Comparison of ENCODE assay signal across 20 cellular contexts in the genomic region with DNA sequence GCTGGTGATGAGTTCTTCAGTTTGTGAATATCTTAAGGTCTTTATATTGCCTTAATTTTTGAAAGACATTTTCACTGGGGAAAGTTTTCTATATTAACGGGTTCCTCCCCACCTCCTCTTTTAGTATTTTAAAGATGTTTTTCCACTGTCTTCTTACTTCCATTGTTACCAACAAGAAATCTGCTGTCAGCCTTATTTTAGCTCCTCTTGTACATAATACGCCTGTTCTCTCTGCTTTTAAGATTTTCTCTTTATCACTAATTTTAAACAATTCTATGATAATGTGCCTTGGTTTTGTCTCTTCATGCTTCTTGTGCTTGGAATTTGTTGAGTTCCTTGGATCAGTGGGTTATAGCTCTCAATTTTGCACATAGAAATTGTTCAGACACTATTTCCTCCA.
DNase-seq lines count a peak whose midpoint lies in the region; ATAC-seq, FAIRE-seq and TF ChIP-seq lines count a peak whose summit lies in the region.
"Had no signal": no experiment of that assay in that cellular context is flagged by ENCODE, and none has a peak within 500 bp of the region (broad histone marks: within the 10 kb centered on the region; RNA-seq: fewer than 3 reads in every experiment).

No MANE protein-coding gene starts in this region.

- POLR2A ChIA-PET in GM12878 (lab: Charles Lee) (no interaction called here), Caco-2 (lab: Charles Lee) (no interaction called here)

- H3K4me1 ChIP-seq in GM23248 (ENCODE audit: insufficient read depth) (no peaks in the 10 kb centered on the region), GM12878 (ENCODE audit: control insufficient read depth, insufficient read depth, low read length) (no peaks in the 10 kb centered on the region), Caco-2 (no peaks in the 10 kb centered on the region)

- no peak for TF ChIP-seq EP300 in GM12878 (IDR thresholded peaks at IDR 0.05; ENCODE audit: borderline replicate concordance in 1 of 2, control insufficient read depth in 1 of 2, low read depth in 2 of 2, low read length in 2 of 2)

- no peaks in the 10 kb centered on the region for H4K20me1 ChIP-seq in GM23248 (ENCODE audit: insufficient read depth)
- H4K20me1 ChIP-seq in GM12878 (ENCODE audit: control insufficient read depth, insufficient read depth): no peaks in the 10 kb centered on the region

- H2AFZ ChIP-seq in GM23248: no peak overlapping the region
- no peak overlapping the region for H2AFZ ChIP-seq in GM12878 (ENCODE audit: control insufficient read depth, low read depth, low read length)

- no peak overlapping the region for H3K9ac ChIP-seq in GM23248
- H3K9ac ChIP-seq in GM12878 (ENCODE audit: control insufficient read depth, insufficient read depth, low read length): no peak overlapping the region

- no peak for TF ChIP-seq CTCF in GM12878 (IDR thresholded peaks at IDR 0.05 in 2 of 3, conservative IDR thresholded peaks at IDR 0.05 in 1 of 3; ENCODE audit: control insufficient read depth in 2 of 3, extremely low read depth in 1 of 3, insufficient read depth in 1 of 3, low read depth in 3 of 3, low read length in 3 of 3)
- no peak for TF ChIP-seq CTCF in Caco-2 (IDR thresholded peaks at IDR 0.05; ENCODE audit: insufficient read depth in 1 of 2, low read depth in 1 of 2, low read length in 1 of 2, severe bottlenecking in 1 of 2, unreplicated experiment in 1 of 2)

- no peak overlapping the region for H3K27ac Mint-ChIP-seq in Caco-2 (ENCODE audit: unreplicated experiment)
- H3K27ac Mint-ChIP-seq: CD4-positive, alpha-beta memory T cell; H9; HFFc6 had no signal

- in situ Hi-C loops in GM23248 (cut with MboI) (no loop called here), GM12878 (cut with MboI) (no loop called here)

- H3K27me3 ChIP-seq in GM23248 (replicated peaks; ENCODE audit: insufficient read depth): no peaks in the 10 kb centered on the region
- H3K27me3 ChIP-seq in GM12878 (replicated peaks in 1 of 2; ENCODE audit: control insufficient read depth in 2 of 2, insufficient read depth in 2 of 2, low read length in 1 of 2): no peaks in the 10 kb centered on the region
- H3K27me3 ChIP-seq in Caco-2 (replicated peaks; ENCODE audit: control insufficient read depth, insufficient read depth, low read length): no peaks in the 10 kb centered on the region

- no TSS peak for BruUV-seq in GM12878 (replicated peaks; lab: Mats Ljungman, UMichigan)
- BruUV-seq in Caco-2 (replicated peaks; lab: Mats Ljungman, UMichigan): no TSS peak

- no peak for TF ChIP-seq POLR2A in GM12878 (IDR thresholded peaks at IDR 0.05; ENCODE audit: low read depth, low read length)

- ATAC-seq in GM12878: no peak
- ATAC-seq: HCT116 had no signal

- H3K4me1 Mint-ChIP-seq in Caco-2 (ENCODE audit: low read depth, unreplicated experiment): no peaks in the 10 kb centered on the region
- H3K4me1 Mint-ChIP-seq: CD4-positive, alpha-beta memory T cell; H9 had no signal

- SMC1A ChIA-PET in GM12878 (lab: Charles Lee; ENCODE audit: uncharacterized antibody, unreplicated experiment): no interaction called here

- CTCF ChIA-PET in GM12878 (lab: Yijun Ruan, JAX) (no interaction called here), Caco-2 (lab: Charles Lee) (no interaction called here)

- H3K36me3 ChIP-seq in GM23248 (ENCODE audit: low read depth): no peaks in the 10 kb centered on the region
- H3K36me3 ChIP-seq in GM12878 (ENCODE audit: control insufficient read depth in 2 of 2, insufficient read depth in 2 of 2, low read length in 1 of 2): no peaks in the 10 kb centered on the region
- H3K36me3 ChIP-seq in Caco-2 (ENCODE audit: control insufficient read depth, insufficient read depth, low read length): no peaks in the 10 kb centered on the region

- H3K4me3 Mint-ChIP-seq in Caco-2 (ENCODE audit: unreplicated experiment): no peak overlapping the region
- H3K4me3 Mint-ChIP-seq: CD4-positive, alpha-beta memory T cell; H9; HFFc6 had no signal

- H3F3A ChIP-seq in GM23248 (ENCODE audit: insufficient read depth): no peaks in the 10 kb centered on the region

- DNase-seq in NCI-H1105 treated with DMSO at 0.1 percent for 48 hours (lab: John Stamatoyannopoulos, UW): peak; percentile 17
- DNase-seq in NCI-H1105 (lab: John Stamatoyannopoulos, UW): no peak
- DNase-seq in GM23248: peak; percentile 10
- DNase-seq in NCI-H69 (lab: John Stamatoyannopoulos, UW): peak; percentile 26
- DNase-seq in GM12878 (ENCODE audit: low read depth, low spot score): no peak
- no peak for DNase-seq in Caco-2
- no peak for DNase-seq in COR-L47 (lab: John Stamatoyannopoulos, UW)
- no peak for DNase-seq in stimulated activated naive CD4-positive, alpha-beta T cell treated with Interleukin-2 at 50 U/mL for 16 hours (lab: John Stamatoyannopoulos, UW)
- DNase-seq: C1 segment of cervical spinal cord; CD4-positive, alpha-beta memory T cell; DMS 273 treated with DMSO at 0.1 percent for 48 hours; DMS79; EL; GDM1; H9; HFFc6 had no signal

- H3K4me3 ChIP-seq in GM23248 (no peak overlapping the region), GM12878 (no peak overlapping the region), Caco-2 (ENCODE audit: low read depth, low read length) (no peak overlapping the region)

- FAIRE-seq in GM12878 (lab: Jason Lieb, UNC): no peak
- FAIRE-seq: D721Med, GM12891, GM18507 had no signal

- no peak for TF ChIP-seq RAD21 in GM12878 (IDR thresholded peaks at IDR 0.05; ENCODE audit: insufficient read depth, low read depth, low read length)

- H3K4me2 ChIP-seq in GM23248 (ENCODE audit: unreplicated experiment) (no peak overlapping the region), GM12878 (ENCODE audit: control insufficient read depth, insufficient read depth) (no peak overlapping the region)

- RAD21 ChIA-PET in GM12878 (lab: Charles Lee; ENCODE audit: unreplicated experiment): no interaction called here

- peaks cover 17% of the 10 kb centered on the region for H3K9me3 Mint-ChIP-seq in Caco-2 (ENCODE audit: unreplicated experiment)

- WGBS in GM23248 (ENCODE audit: low coverage in 1 of 2, low lambda C conversion rate in 2 of 2, missing lambda C conversion rate in 2 of 2), 2 experiments: 23 to 29% methylated on average over 2 of the region's 2 CpGs
- WGBS in GM12878 (ENCODE audit: insufficient coverage, insufficient replicate concordance, low lambda C conversion rate, missing lambda C conversion rate): 60% methylated on average over 2 of the region's 2 CpGs

- no peaks in the 10 kb centered on the region for H3K36me3 Mint-ChIP-seq in Caco-2 (ENCODE audit: insufficient read depth, unreplicated experiment)

- H3K9me2 ChIP-seq in GM23248 (ENCODE audit: insufficient read depth): no peaks in the 10 kb centered on the region

- intact Hi-C loops in GM12878 (cut with micrococcal nuclease; ENCODE audit: unreplicated experiment) (no loop called here), Caco-2 (cut with micrococcal nuclease; ENCODE audit: unreplicated experiment) (no loop called here)

- H3K9me3 ChIP-seq in GM23248 (ENCODE audit: low read depth) (no peaks in the 10 kb centered on the region), GM12878 (replicated peaks; ENCODE audit: control insufficient read depth, insufficient read depth, low read length) (no peaks in the 10 kb centered on the region; the same call in 2 of the 3 replicates), Caco-2 (peaks cover 9% of the 10 kb centered on the region)

- H3K79me2 ChIP-seq in GM23248 (ENCODE audit: insufficient read depth) (no peaks in the 10 kb centered on the region), GM12878 (ENCODE audit: control insufficient read depth, insufficient read depth, low read length) (no peaks in the 10 kb centered on the region)

- H3K27ac ChIP-seq in GM23248 (no peak overlapping the region), GM12878 (ENCODE audit: control insufficient read depth, insufficient read depth) (no peak overlapping the region)

- H3K27me3 Mint-ChIP-seq in Caco-2 (ENCODE audit: insufficient read depth, unreplicated experiment): no peaks in the 10 kb centered on the region
- H3K27me3 Mint-ChIP-seq: CD4-positive, alpha-beta memory T cell had no signal

TF ChIP-seq in GM12878, 131 proteins besides CTCF, POLR2A, EP300 and RAD21 (continues in another document):
- TF ChIP-seq, protein P1, sequence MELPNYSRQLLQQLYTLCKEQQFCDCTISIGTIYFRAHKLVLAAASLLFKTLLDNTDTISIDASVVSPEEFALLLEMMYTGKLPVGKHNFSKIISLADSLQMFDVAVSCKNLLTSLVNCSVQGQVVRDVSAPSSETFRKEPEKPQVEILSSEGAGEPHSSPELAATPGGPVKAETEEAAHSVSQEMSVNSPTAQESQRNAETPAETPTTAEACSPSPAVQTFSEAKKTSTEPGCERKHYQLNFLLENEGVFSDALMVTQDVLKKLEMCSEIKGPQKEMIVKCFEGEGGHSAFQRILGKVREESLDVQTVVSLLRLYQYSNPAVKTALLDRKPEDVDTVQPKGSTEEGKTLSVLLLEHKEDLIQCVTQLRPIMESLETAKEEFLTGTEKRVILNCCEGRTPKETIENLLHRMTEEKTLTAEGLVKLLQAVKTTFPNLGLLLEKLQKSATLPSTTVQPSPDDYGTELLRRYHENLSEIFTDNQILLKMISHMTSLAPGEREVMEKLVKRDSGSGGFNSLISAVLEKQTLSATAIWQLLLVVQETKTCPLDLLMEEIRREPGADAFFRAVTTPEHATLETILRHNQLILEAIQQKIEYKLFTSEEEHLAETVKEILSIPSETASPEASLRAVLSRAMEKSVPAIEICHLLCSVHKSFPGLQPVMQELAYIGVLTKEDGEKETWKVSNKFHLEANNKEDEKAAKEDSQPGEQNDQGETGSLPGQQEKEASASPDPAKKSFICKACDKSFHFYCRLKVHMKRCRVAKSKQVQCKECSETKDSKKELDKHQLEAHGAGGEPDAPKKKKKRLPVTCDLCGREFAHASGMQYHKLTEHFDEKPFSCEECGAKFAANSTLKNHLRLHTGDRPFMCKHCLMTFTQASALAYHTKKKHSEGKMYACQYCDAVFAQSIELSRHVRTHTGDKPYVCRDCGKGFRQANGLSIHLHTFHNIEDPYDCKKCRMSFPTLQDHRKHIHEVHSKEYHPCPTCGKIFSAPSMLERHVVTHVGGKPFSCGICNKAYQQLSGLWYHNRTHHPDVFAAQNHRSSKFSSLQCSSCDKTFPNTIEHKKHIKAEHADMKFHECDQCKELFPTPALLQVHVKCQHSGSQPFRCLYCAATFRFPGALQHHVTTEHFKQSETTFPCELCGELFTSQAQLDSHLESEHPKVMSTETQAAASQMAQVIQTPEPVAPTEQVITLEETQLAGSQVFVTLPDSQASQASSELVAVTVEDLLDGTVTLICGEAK (IDR thresholded peaks at IDR 0.05; ENCODE audit: borderline replicate concordance): no peak
- TF ChIP-seq ZSCAN29 (IDR thresholded peaks at IDR 0.05): no peak
- 0 out of 2 replicates have a peak, but pooled peaks have one; percentile 70 for TF ChIP-seq CBX5 (IDR thresholded peaks at IDR 0.05; ENCODE audit: low read depth)

Comparison
In these comparisons a context has a peak if more than half of its experiments do, and no peak if none do; other contexts are left out.
1. DNase-seq: peak in NCI-H1105 treated with DMSO at 0.1 percent for 48 hours (single experiment), GM23248 (single experiment) and NCI-H69 (single experiment); none in NCI-H1105 (single experiment), GM12878 (single experiment), Caco-2 (0 of 2), COR-L47 (single experiment) and stimulated activated naive CD4-positive, alpha-beta T cell treated with Interleukin-2 at 50 U/mL for 16 hours (single experiment).